ENCODE assay signal across 31 cellular contexts in genomic region chrX:106972896-106973295, GRCh38. TPM values are rescaled to one million over a fixed set of nuclear protein-coding genes. Genes with fewer than 3 reads are reported as not detected.
DNase-seq lines count a peak whose midpoint lies in the region; ATAC-seq, FAIRE-seq and TF ChIP-seq lines count a peak whose summit lies in the region.
"Had no signal": no experiment of that assay in that cellular context is flagged by ENCODE, and none has a peak within 500 bp of the region (broad histone marks: within the 10 kb centered on the region; RNA-seq: fewer than 3 reads in every experiment).

No MANE protein-coding gene starts in this region.

- H3K27me3 ChIP-seq in small intestine (ENCODE audit: control insufficient read depth in 2 of 2, insufficient read depth in 2 of 2, low read length in 2 of 2), result no peaks in the 10 kb centered on the region
- H3K27me3 ChIP-seq: BE2C had no signal

- no peak for ATAC-seq in activated T-cell treated with anti-CD3 and anti-CD28 coated beads, Interleukin-2, amount 50 U/mL, for 72 hours (replicated peaks in 1 of 2)
- ATAC-seq: GM12878 had no signal

- no peak overlapping the region for H3K4me3 Mint-ChIP-seq in activated T-cell treated with anti-CD3 and anti-CD28 coated beads, Interleukin-2, amount 50 U/mL, for 72 hours
- H3K4me3 Mint-ChIP-seq: CD14-positive monocyte; CD4-positive, alpha-beta memory T cell; CD4-positive, CD25-positive, alpha-beta regulatory T cell; CD8-positive, alpha-beta memory T cell had no signal

- no peaks in the 10 kb centered on the region for H3K36me3 ChIP-seq in small intestine (ENCODE audit: control insufficient read depth in 2 of 2, insufficient read depth in 2 of 2, low read length in 2 of 2)
- H3K36me3 ChIP-seq: BE2C, BLaER1 had no signal

- DNase-seq in activated T-cell treated with anti-CD3 and anti-CD28 coated beads, Interleukin-2, amount 50 U/mL, for 72 hours, result no peak
- DNase-seq in activated T-cell treated with anti-CD3 and anti-CD28 coated beads, Interleukin-2, amount 50 U/mL, for 1 hour, result no peak
- DNase-seq in NCI-H460 (ENCODE audit: extremely low read depth, low read depth) (peak; percentile 29), fibroblast of the aortic adventitia (ENCODE audit: low read depth) (peak; percentile 8), small intestine (peak; percentile 19), NCI-H748 (lab: John Stamatoyannopoulos, UW; ENCODE audit: unreplicated experiment) (no peak), HUDEP-2 (lab: John Stamatoyannopoulos, UW; ENCODE audit: unreplicated experiment in 76 of 76) (no peak), NK-92 (lab: John Stamatoyannopoulos, UW; ENCODE audit: unreplicated experiment) (no peak)
- DNase-seq: ACHN; BE2C; C1 segment of cervical spinal cord; CD4-positive, alpha-beta memory T cell; CD4-positive, CD25-positive, alpha-beta regulatory T cell; CD8-positive, alpha-beta memory T cell; DMS 273 treated with DMSO at 0.1 percent for 48 hours; DMS153; DMS53; DMS79; DND-41; EL; GDM1 had no signal

- no peaks in the 10 kb centered on the region for H3K4me1 Mint-ChIP-seq in activated T-cell treated with anti-CD3 and anti-CD28 coated beads, Interleukin-2, amount 50 U/mL, for 72 hours (ENCODE audit: low read depth)
- H3K4me1 Mint-ChIP-seq: CD14-positive monocyte; CD4-positive, alpha-beta memory T cell; CD4-positive, CD25-positive, alpha-beta regulatory T cell; CD8-positive, alpha-beta memory T cell had no signal

- no peak for FAIRE-seq in small intestine (lab: Jason Lieb, UNC)
- FAIRE-seq: GM12878, GM12892, GM18507 had no signal

- H3K4me1 ChIP-seq in small intestine (ENCODE audit: control insufficient read depth in 2 of 2, insufficient read depth in 1 of 2, low read depth in 1 of 2, low read length in 1 of 2), result no peaks in the 10 kb centered on the region
- H3K4me1 ChIP-seq: BE2C, BLaER1 had no signal

- H3K36me3 Mint-ChIP-seq in activated T-cell treated with anti-CD3 and anti-CD28 coated beads, Interleukin-2, amount 50 U/mL, for 72 hours (ENCODE audit: insufficient read depth in 2 of 2), result peaks cover 0 to 9% of the 10 kb centered on the region in 2 donors
- H3K36me3 Mint-ChIP-seq: CD14-positive monocyte; CD4-positive, CD25-positive, alpha-beta regulatory T cell had no signal

- no peak for TF ChIP-seq CTCF in fibroblast of the aortic adventitia (IDR thresholded peaks at IDR 0.05; ENCODE audit: insufficient read depth, low read length)

- H3K4me3 ChIP-seq in fibroblast of the aortic adventitia (ENCODE audit: low read depth, low read length) (no peak overlapping the region), small intestine (ENCODE audit: low read depth in 1 of 2, low read length in 2 of 2) (no peak overlapping the region)
- H3K4me3 ChIP-seq: BLaER1, GM12878 had no signal

- peak overlapping the region; percentile 38 for H3K27ac Mint-ChIP-seq in activated T-cell treated with anti-CD3 and anti-CD28 coated beads, Interleukin-2, amount 50 U/mL, for 72 hours
- H3K27ac Mint-ChIP-seq: CD14-positive monocyte; CD4-positive, alpha-beta memory T cell; CD4-positive, CD25-positive, alpha-beta regulatory T cell had no signal

- H3K27me3 Mint-ChIP-seq in activated T-cell treated with anti-CD3 and anti-CD28 coated beads, Interleukin-2, amount 50 U/mL, for 72 hours (ENCODE audit: low read depth), result no peaks in the 10 kb centered on the region
- H3K27me3 Mint-ChIP-seq: CD4-positive, alpha-beta memory T cell; CD4-positive, CD25-positive, alpha-beta regulatory T cell had no signal

- H3K27ac ChIP-seq in small intestine (ENCODE audit: low read depth in 1 of 2, low read length in 1 of 2), result no peak overlapping the region
- H3K27ac ChIP-seq: 22Rv1, BLaER1 had no signal

- peaks cover 0 to 1% of the 10 kb centered on the region in 2 donors for H3K9me3 Mint-ChIP-seq in activated T-cell treated with anti-CD3 and anti-CD28 coated beads, Interleukin-2, amount 50 U/mL, for 72 hours

- no peaks in the 10 kb centered on the region for H3K9me3 ChIP-seq in small intestine (ENCODE audit: control insufficient read depth, low read depth)
- H3K9me3 ChIP-seq: BE2C, BLaER1 had no signal

RNA-seq across cellular contexts. Expression of gene MORC4, which starts 27.1 kb away (rescaled TPM):
- total RNA-seq in activated T-cell treated with anti-CD3 and anti-CD28 coated beads, Interleukin-2, amount 50 U/mL, for 72 hours, result 10 to 100 TPM; 10.5 to 14.7 TPM
- total RNA-seq in NCI-H460 (2014; rRNA removed; shearing (Covaris generic)), result 28.3 and 32.7 TPM in 2 replicates
- 25.8 and 31.6 TPM in 2 replicates for polyA plus RNA-seq in NCI-H460 (2014; cell fraction: nucleus; rRNA removed)
- 38.4 and 42.4 TPM in 2 replicates for total RNA-seq in fibroblast of the aortic adventitia (ENCODE audit: low replicate concordance)
- 10 to 100 TPM in 1 of 3 donors, 1 to 10 TPM in 2; 7.0 to 11.5 (median 8.3) TPM for polyA plus RNA-seq in small intestine

RNA-seq across cellular contexts. Expression of gene CLDN2, which starts 52.7 kb away (rescaled TPM):
- total RNA-seq in activated T-cell treated with anti-CD3 and anti-CD28 coated beads, Interleukin-2, amount 50 U/mL, for 72 hours, result not detected
- not detected in 2 replicates for total RNA-seq in NCI-H460 (2014; rRNA removed; shearing (Covaris generic))
- not detected in 2 replicates for polyA plus RNA-seq in NCI-H460 (2014; cell fraction: nucleus; rRNA removed)
- total RNA-seq in fibroblast of the aortic adventitia (ENCODE audit: low replicate concordance), result not detected in 2 replicates
- polyA plus RNA-seq in small intestine, result 10 to 100 TPM in 1 of 3 donors, 1 to 10 TPM in 2; 1.3 to 36.1 (median 7.8) TPM
- total RNA-seq: A172; A673; CD4-positive, alpha-beta memory T cell; CD4-positive, CD25-positive, alpha-beta regulatory T cell; CD8-positive, alpha-beta memory T cell; Daoy; G401 had no signal
- polyA plus RNA-seq: CD14-positive monocyte; CD4-positive, CD25-positive, alpha-beta regulatory T cell; CD8-positive, alpha-beta memory T cell; GM12878 had no signal

Comparison
In these comparisons a context has a peak if more than half of its experiments do, and no peak if none do; other contexts are left out.
1. DNase-seq: peak in NCI-H460 (single experiment), fibroblast of the aortic adventitia (single experiment) and small intestine (single experiment); none in activated T-cell treated with anti-CD3 and anti-CD28 coated beads, Interleukin-2, amount 50 U/mL, for 72 hours (0 of 2), activated T-cell treated with anti-CD3 and anti-CD28 coated beads, Interleukin-2, amount 50 U/mL, for 1 hour (single experiment), NCI-H748 (single experiment), HUDEP-2 (0 of 76) and NK-92 (single experiment).